In genomic region chr13:80149757-80150156, GRCh38 we compare ENCODE assay signal across 25 cellular contexts.
"Had no signal": no experiment of that assay in that cellular context is flagged by ENCODE, and none has a peak within 500 bp of the region (broad histone marks: within the 10 kb centered on the region; RNA-seq: fewer than 3 reads in every experiment).

No MANE protein-coding gene starts in this region.

- H3K9me3 Mint-ChIP-seq: natural killer cell; stimulated activated naive CD8-positive, alpha-beta T cell treated with anti-CD3 and anti-CD28 coated beads, Interleukin-15, Interleukin-2, amounts not matched to agents 100 ng/mL and 50 ng/mL, for 24 hours had no signal

- DNase-seq: hippocampal formation; kidney glomerular epithelial cell; left cardiac atrium; mesendoderm; naive B cell; natural killer cell; nephron progenitor cell; occipital lobe; right lobe of liver; stimulated activated CD4-positive, alpha-beta T cell treated with anti-CD3 and anti-CD28 coated beads, Interleukin-12 subunit alpha, Interleukin-12 subunit beta, amount 100 ng/mL, for 4 hours; stimulated activated CD4-positive, alpha-beta T cell treated with anti-CD3 and anti-CD28 coated beads, Interleukin-15, amount 100 ng/mL, for 24 hours; stimulated activated CD4-positive, alpha-beta T cell treated with anti-CD3 and anti-CD28 coated beads, Interleukin-2, amount 100 ng/mL, for 24 hours; stimulated activated CD4-positive, alpha-beta T cell treated with anti-CD3 and anti-CD28 coated beads, Interleukin-4, amount 100 ng/mL, for 1 hour; stimulated activated naive CD4-positive, alpha-beta T cell; uterus had no signal

- H3K4me3 ChIP-seq: lung, neural progenitor cell, right atrium auricular region, right lobe of liver, tibial nerve, uterus had no signal

- H3K27ac Mint-ChIP-seq: mesothelial cell of epicardium; naive B cell; natural killer cell; nephron progenitor cell; neural progenitor cell; stimulated activated naive CD8-positive, alpha-beta T cell treated with anti-CD3 and anti-CD28 coated beads, Interleukin-15, Interleukin-2, amounts not matched to agents 100 ng/mL and 50 ng/mL, for 24 hours; type B pancreatic cell had no signal

- H3K4me2 ChIP-seq: neural progenitor cell had no signal

- H2AFZ ChIP-seq: neural progenitor cell, parathyroid adenoma had no signal

- H3K4me1 Mint-ChIP-seq: naive B cell, natural killer cell had no signal

- H3K9me3 ChIP-seq: neutrophil, right atrium auricular region, right lobe of liver, tibial nerve, uterus had no signal

- H3K27ac ChIP-seq: neutrophil, parathyroid adenoma, right atrium auricular region, right lobe of liver, tibial nerve, uterus had no signal

- H3K27me3 ChIP-seq: neural progenitor cell, neutrophil, right atrium auricular region, right lobe of liver, tibial nerve, uterus had no signal

- H3K4me3 Mint-ChIP-seq: mesothelial cell of epicardium; naive B cell; natural killer cell; nephron progenitor cell; neural progenitor cell; stimulated activated naive CD8-positive, alpha-beta T cell treated with anti-CD3 and anti-CD28 coated beads, Interleukin-15, Interleukin-2, amounts not matched to agents 100 ng/mL and 50 ng/mL, for 24 hours; type B pancreatic cell had no signal

- ATAC-seq: left cardiac atrium, left lobe of liver, natural killer cell, right lobe of liver had no signal

- H3K9ac ChIP-seq: neural progenitor cell, parathyroid adenoma had no signal

- H3K36me3 Mint-ChIP-seq: naive B cell, natural killer cell, type B pancreatic cell had no signal

- H3K79me2 ChIP-seq: parathyroid adenoma had no signal

- H3K27me3 Mint-ChIP-seq: stimulated activated naive CD8-positive, alpha-beta T cell treated with anti-CD3 and anti-CD28 coated beads, Interleukin-15, Interleukin-2, amounts not matched to agents 100 ng/mL and 50 ng/mL, for 24 hours; type B pancreatic cell had no signal

- H3K36me3 ChIP-seq: neural progenitor cell, neutrophil, right atrium auricular region, right lobe of liver, tibial nerve, uterus had no signal

- H3K4me1 ChIP-seq: parathyroid adenoma, right lobe of liver, uterus had no signal
